1 cellular context compared by ENCODE assay signal in genomic region chr12:65454115-65454823, GRCh38.
TF ChIP-seq lines count a peak whose summit lies in the region.

No MANE protein-coding gene starts in this region.

TF ChIP-seq in HEK293, 187 proteins besides CTCF, POLR2A, EP300 and RAD21 (continued from another document and continues in another):
- peak; percentile 74 for TF ChIP-seq ZBTB11 (tag by site-specific recombination; conservative IDR thresholded peaks at IDR 0.05; ENCODE audit: low read depth)
- no peak; the same call in 1 of the 2 replicates for TF ChIP-seq ZNF292 (tag by site-specific recombination; IDR thresholded peaks at IDR 0.05; ENCODE audit: borderline replicate concordance, low read depth)
- peak; percentile 86 for TF ChIP-seq ZNF518A (tag by site-specific recombination; conservative IDR thresholded peaks at IDR 0.05; ENCODE audit: low read depth)
- no peak for TF ChIP-seq MEIS1 (CRISPR knock-in tag; IDR thresholded peaks at IDR 0.05; ENCODE audit: borderline replicate concordance)
- no peak; the same call in 1 of the 2 replicates for TF ChIP-seq ZNF560 (tag by site-specific recombination; IDR thresholded peaks at IDR 0.05; ENCODE audit: borderline replicate concordance)
- no peak for TF ChIP-seq SCRT1 (tag by site-specific recombination; IDR thresholded peaks at IDR 0.05; ENCODE audit: borderline replicate concordance)
- no peak for TF ChIP-seq ZNF324 (tag by site-specific recombination; IDR thresholded peaks at IDR 0.05)
- no peak for TF ChIP-seq KLF9 (tag by site-specific recombination; IDR thresholded peaks at IDR 0.05; ENCODE audit: low read depth)
- TF ChIP-seq ZNF701 (tag by site-specific recombination; IDR thresholded peaks at IDR 0.05), result no peak
- no peak for TF ChIP-seq ZNF549 (tag by site-specific recombination; IDR thresholded peaks at IDR 0.05)
- TF ChIP-seq ZNF133 (tag by site-specific recombination; IDR thresholded peaks at IDR 0.05), result no peak
- no peak for TF ChIP-seq WT1 (tag by site-specific recombination; IDR thresholded peaks at IDR 0.05)
- TF ChIP-seq ZBTB44 (tag by site-specific recombination; IDR thresholded peaks at IDR 0.05), result no peak
- TF ChIP-seq HOXC10 (CRISPR knock-in tag; IDR thresholded peaks at IDR 0.05), result no peak
- no peak for TF ChIP-seq ZBTB17 (tag by site-specific recombination; IDR thresholded peaks at IDR 0.05)
- no peak for TF ChIP-seq ZSCAN18 (tag by site-specific recombination; IDR thresholded peaks at IDR 0.05)
- TF ChIP-seq SP7 (tag by site-specific recombination; IDR thresholded peaks at IDR 0.05), result no peak
- no peak for TF ChIP-seq PATZ1 (tag by site-specific recombination; IDR thresholded peaks at IDR 0.05)
- no peak for TF ChIP-seq ZNF645 (tag by site-specific recombination; IDR thresholded peaks at IDR 0.05)
- no peak for TF ChIP-seq ZNF548 (tag by site-specific recombination; IDR thresholded peaks at IDR 0.05)
- no peak for TF ChIP-seq ZNF26 (tag by site-specific recombination; IDR thresholded peaks at IDR 0.05)
- TF ChIP-seq BCL6B (tag by site-specific recombination; IDR thresholded peaks at IDR 0.05), result no peak
- no peak for TF ChIP-seq ZNF214 (tag by site-specific recombination; IDR thresholded peaks at IDR 0.05; ENCODE audit: borderline replicate concordance)
- TF ChIP-seq ATF2 (tag by site-specific recombination; IDR thresholded peaks at IDR 0.05; ENCODE audit: low read depth), result no peak
- TF ChIP-seq ELK4 (IDR thresholded peaks at IDR 0.05; ENCODE audit: borderline replicate concordance, low read depth, low read length), result no peak
- TF ChIP-seq ZNF513 (tag by site-specific recombination; IDR thresholded peaks at IDR 0.05), result no peak
